Comparison of ENCODE assay signal across 25 cellular contexts in genomic region chr10:101670635-101671034, GRCh38. TPM values are rescaled to one million over a fixed set of nuclear protein-coding genes. Genes with fewer than 3 reads are reported as not detected.
DNase-seq lines count a peak whose midpoint lies in the region; ATAC-seq and TF ChIP-seq lines count a peak whose summit lies in the region.
"Had no signal": no experiment of that assay in that cellular context is flagged by ENCODE, and none has a peak within 500 bp of the region (broad histone marks: within the 10 kb centered on the region; RNA-seq: fewer than 3 reads in every experiment).

No MANE protein-coding gene starts in this region.

- no peak for TF ChIP-seq POLR2A in stomach (IDR thresholded peaks at IDR 0.05)

- H3K9me3 ChIP-seq in stomach = no peaks in the 10 kb centered on the region
- H3K9me3 ChIP-seq: esophagus squamous epithelium, gastroesophageal sphincter, lower lobe of right lung, neutrophil, prostate gland, SJSA1, thyroid gland had no signal

- intact Hi-C loops in stomach (cut with DNase I; ENCODE audit: low total_unique reads) = no loop called here

- no peak overlapping the region for H3K27ac ChIP-seq in stomach
- H3K27ac ChIP-seq: esophagus squamous epithelium, gastroesophageal sphincter, lower lobe of right lung, neutrophil, prostate gland, SJSA1, thyroid gland, VCaP had no signal

- TF ChIP-seq EP300 in stomach (IDR thresholded peaks at IDR 0.05) = no peak

- DNase-seq in GM12864 (ENCODE audit: low read depth) (peak; percentile 10), GF-D8 (lab: John Stamatoyannopoulos, UW) (no peak), stomach (no peak)
- DNase-seq: activated gamma-delta T cell; CD4-positive, CD25-positive, alpha-beta regulatory T cell; EL; esophagus squamous epithelium; islet precursor cell; lower lobe of right lung; MM.1S; NCI-H1436 treated with DMSO at 0.1 percent for 48 hours; NCI-H524; stimulated activated CD4-positive, alpha-beta T cell treated with anti-CD3 and anti-CD28 coated beads, Interleukin-1b, Interleukin-23, amount 100 ng/mL, for 48 hours; T-helper 2 cell; thyroid gland had no signal

- H3K36me3 ChIP-seq in stomach = peaks cover 58 to 100% (median 99%) of the 10 kb centered on the region in 4 donors

- H3K27me3 Mint-ChIP-seq in activated T-helper 17 cell treated with anti-CD3 and anti-CD28 coated beads, Interleukin-2, amount 50 U/mL, for 72 hours = no peaks in the 10 kb centered on the region
- H3K27me3 Mint-ChIP-seq: CD4-positive, CD25-positive, alpha-beta regulatory T cell had no signal

- ATAC-seq in GM19023 (IDR thresholded peaks at IDR 0.05; ENCODE audit: unreplicated experiment) (peak; percentile 57), HG02759 (IDR thresholded peaks at IDR 0.05; ENCODE audit: unreplicated experiment) (peak; percentile 45), HG03457 (IDR thresholded peaks at IDR 0.05; ENCODE audit: unreplicated experiment) (no peak), GM21423 (IDR thresholded peaks at IDR 0.05; ENCODE audit: unreplicated experiment) (no peak)
- peak; percentile 34 for ATAC-seq in activated T-helper 17 cell treated with anti-CD3 and anti-CD28 coated beads, Interleukin-2, amount 50 U/mL, for 72 hours (replicated peaks)
- ATAC-seq: gastroesophageal sphincter, lower lobe of right lung had no signal

- no peak overlapping the region for H3K4me3 Mint-ChIP-seq in activated T-helper 17 cell treated with anti-CD3 and anti-CD28 coated beads, Interleukin-2, amount 50 U/mL, for 72 hours
- H3K4me3 Mint-ChIP-seq: CD4-positive, CD25-positive, alpha-beta regulatory T cell had no signal

- H3K27ac Mint-ChIP-seq in activated T-helper 17 cell treated with anti-CD3 and anti-CD28 coated beads, Interleukin-2, amount 50 U/mL, for 72 hours = peak overlapping the region; percentile 80

- H3K4me1 ChIP-seq in stomach = no peaks in the 10 kb centered on the region
- H3K4me1 ChIP-seq: esophagus squamous epithelium, gastroesophageal sphincter, lower lobe of right lung, prostate gland had no signal

- peaks cover 7% of the 10 kb centered on the region for H3K4me1 Mint-ChIP-seq in activated T-helper 17 cell treated with anti-CD3 and anti-CD28 coated beads, Interleukin-2, amount 50 U/mL, for 72 hours

- TF ChIP-seq CTCF in GM12864 (IDR thresholded peaks at IDR 0.05; ENCODE audit: low read depth, low read length, missing control alignments) (no peak), stomach (IDR thresholded peaks at IDR 0.05) (no peak)

- peaks cover 94% of the 10 kb centered on the region for H3K36me3 Mint-ChIP-seq in activated T-helper 17 cell treated with anti-CD3 and anti-CD28 coated beads, Interleukin-2, amount 50 U/mL, for 72 hours (ENCODE audit: low read depth)

- H3K9me3 Mint-ChIP-seq in activated T-helper 17 cell treated with anti-CD3 and anti-CD28 coated beads, Interleukin-2, amount 50 U/mL, for 72 hours = no peaks in the 10 kb centered on the region
- H3K9me3 Mint-ChIP-seq: CD4-positive, CD25-positive, alpha-beta regulatory T cell had no signal

- H3K27me3 ChIP-seq in stomach = no peaks in the 10 kb centered on the region
- H3K27me3 ChIP-seq: esophagus squamous epithelium, gastroesophageal sphincter, neutrophil, SJSA1, thyroid gland had no signal

- H3K4me3 ChIP-seq in GM12864 (ENCODE audit: low read depth, low read length) (no peak overlapping the region), stomach (no peak overlapping the region)
- H3K4me3 ChIP-seq: esophagus squamous epithelium, gastroesophageal sphincter, lower lobe of right lung, prostate gland, SJSA1, thyroid gland had no signal

RNA-seq across cellular contexts. Expression of gene FBXW4, which starts 24.3 kb away (rescaled TPM):
- 10 to 100 TPM; 37.1 to 41.6 TPM for total RNA-seq in activated T-helper 17 cell treated with anti-CD3 and anti-CD28 coated beads, Interleukin-2, amount 50 U/mL, for 72 hours
- total RNA-seq in stomach = 10 to 100 TPM; 39.1 to 95.3 (median 39.7) TPM
- 10 to 100 TPM; 36.6 to 46.4 (median 45.4) TPM for polyA plus RNA-seq in stomach

Comparison
In these comparisons a context has a peak if more than half of its experiments do, and no peak if none do; other contexts are left out.
1. ATAC-seq: peak in GM19023 (single experiment), HG02759 (single experiment) and activated T-helper 17 cell treated with anti-CD3 and anti-CD28 coated beads, Interleukin-2, amount 50 U/mL, for 72 hours (single experiment); none in HG03457 (single experiment) and GM21423 (single experiment).